10 cellular contexts compared by ENCODE assay signal in the genomic region with DNA sequence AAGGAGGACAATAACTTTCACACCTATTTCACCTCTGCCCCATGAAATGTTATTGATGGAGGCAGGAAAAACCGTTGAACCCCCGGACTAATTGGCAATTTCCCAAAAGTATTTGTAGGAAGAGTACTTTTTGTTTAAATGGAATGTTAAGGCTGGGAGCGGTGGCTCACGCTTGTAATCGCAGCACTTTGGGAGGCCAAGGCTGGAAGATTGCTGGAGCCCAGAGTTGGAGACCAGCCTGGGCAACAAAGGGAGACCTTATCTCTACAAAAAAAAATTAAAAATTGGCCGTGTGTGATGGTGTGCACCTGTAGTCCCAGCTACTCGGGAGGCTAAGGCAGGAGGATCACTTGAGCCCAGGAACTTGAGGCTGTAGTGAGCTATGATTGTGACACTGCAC. TPM values are rescaled to one million over a fixed set of nuclear protein-coding genes. Genes with fewer than 3 reads are reported as not detected.
DNase-seq lines count a peak whose midpoint lies in the region; ATAC-seq and TF ChIP-seq lines count a peak whose summit lies in the region.
"Had no signal": no experiment of that assay in that cellular context is flagged by ENCODE, and none has a peak within 500 bp of the region (broad histone marks: within the 10 kb centered on the region; RNA-seq: fewer than 3 reads in every experiment).

No MANE protein-coding gene starts in this region.

- peak overlapping the region; percentile 60 to 80 (median 73) for H3K27ac ChIP-seq in transverse colon
- H3K27ac ChIP-seq: BLaER1, epithelial cell of prostate had no signal

- H3K36me3 Mint-ChIP-seq in activated naive CD4-positive, alpha-beta T cell treated with anti-CD3 and anti-CD28 coated beads, Interleukin-2, amount 50 U/mL, for 24 hours = peaks cover 3% of the 10 kb centered on the region
- H3K36me3 Mint-ChIP-seq in MCF 10A (ENCODE audit: insufficient read depth, unreplicated experiment) = no peaks in the 10 kb centered on the region

- H3K27me3 ChIP-seq in mucosa of stomach (ENCODE audit: control insufficient read depth, insufficient read depth, low read length) = no peaks in the 10 kb centered on the region
- H3K27me3 ChIP-seq in transverse colon = no peaks in the 10 kb centered on the region

- peak overlapping the region; percentile 96 for H3K27ac Mint-ChIP-seq in activated naive CD4-positive, alpha-beta T cell treated with anti-CD3 and anti-CD28 coated beads, Interleukin-2, amount 50 U/mL, for 24 hours
- H3K27ac Mint-ChIP-seq in MCF 10A (ENCODE audit: low read depth, unreplicated experiment) = no peak overlapping the region

- H3K9ac ChIP-seq in mucosa of stomach (ENCODE audit: low read length) = peak overlapping the region; percentile 63
- H3K9ac ChIP-seq: BLaER1 had no signal

- no peak for ATAC-seq in GM19463 (IDR thresholded peaks at IDR 0.05; ENCODE audit: unreplicated experiment)
- no peak for ATAC-seq in GM21447 (IDR thresholded peaks at IDR 0.05; ENCODE audit: unreplicated experiment)

- in situ Hi-C loops in transverse colon (cut with MboI; ENCODE audit: low pct_ligation_motif_present in 1 of 4, low pct_unique_long_range_greater_than_20kb in 1 of 4, low sequenced_read_pairs in 3 of 4) = no loop called here

- no peaks in the 10 kb centered on the region for H3K27me3 Mint-ChIP-seq in activated naive CD4-positive, alpha-beta T cell treated with anti-CD3 and anti-CD28 coated beads, Interleukin-2, amount 50 U/mL, for 24 hours
- H3K27me3 Mint-ChIP-seq in MCF 10A (ENCODE audit: insufficient read depth, unreplicated experiment) = no peaks in the 10 kb centered on the region

- POLR2A ChIA-PET in MCF 10A (lab: Yijun Ruan, JAX) = no interaction called here

- H3K9me3 ChIP-seq in mucosa of stomach (ENCODE audit: control insufficient read depth, low read length) (no peaks in the 10 kb centered on the region), transverse colon (no peaks in the 10 kb centered on the region)

- CTCF ChIA-PET in MCF 10A (lab: Yijun Ruan, JAX) = no interaction called here

- TF ChIP-seq CTCF in MCF 10A (IDR thresholded peaks at IDR 0.05; ENCODE audit: unreplicated experiment) (no peak), transverse colon (IDR thresholded peaks at IDR 0.05) (no peak)

- DNase-seq in activated naive CD4-positive, alpha-beta T cell (lab: John Stamatoyannopoulos, UW) = no peak
- DNase-seq in MCF 10A (ENCODE audit: unreplicated experiment) (no peak), transverse colon (no peak), NOMO-1 treated with DMSO at 0.1 percent for 48 hours (lab: John Stamatoyannopoulos, UW; ENCODE audit: unreplicated experiment) (no peak)

- TF ChIP-seq POLR2A in transverse colon (IDR thresholded peaks at IDR 0.05) = no peak

- BruUV-seq in MCF 10A (replicated peaks; lab: Mats Ljungman, UMichigan) = no TSS peak

- no peaks in the 10 kb centered on the region for H3K36me3 ChIP-seq in mucosa of stomach (ENCODE audit: control insufficient read depth, insufficient read depth, low read length)
- H3K36me3 ChIP-seq in transverse colon = no peaks in the 10 kb centered on the region
- H3K36me3 ChIP-seq: BLaER1 had no signal

- H3K4me3 ChIP-seq in mucosa of stomach (ENCODE audit: low read length) (peak overlapping the region; percentile 12), transverse colon (peak overlapping the region in 3 of 4 donors; percentile 27 to 49 (median 28))
- H3K4me3 ChIP-seq: BLaER1 had no signal

- no peaks in the 10 kb centered on the region for H3K9me3 Mint-ChIP-seq in activated naive CD4-positive, alpha-beta T cell treated with anti-CD3 and anti-CD28 coated beads, Interleukin-2, amount 50 U/mL, for 24 hours
- H3K9me3 Mint-ChIP-seq in MCF 10A (ENCODE audit: unreplicated experiment) = no peaks in the 10 kb centered on the region

- peaks cover 17% of the 10 kb centered on the region for H3K4me1 Mint-ChIP-seq in activated naive CD4-positive, alpha-beta T cell treated with anti-CD3 and anti-CD28 coated beads, Interleukin-2, amount 50 U/mL, for 24 hours
- no peaks in the 10 kb centered on the region for H3K4me1 Mint-ChIP-seq in MCF 10A (ENCODE audit: insufficient read depth, unreplicated experiment)

- WGBS in transverse colon (ENCODE audit: low coverage in 1 of 2), 2 donors = 23 to 47% methylated on average over 3 to 7 of the region's 7 CpGs

- intact Hi-C loops in MCF 10A (cut with micrococcal nuclease) = no loop called here
- intact Hi-C loops in transverse colon (cut with DNase I; ENCODE audit: low total_unique reads) = no loop called here

- peak overlapping the region; percentile 86 for H3K4me3 Mint-ChIP-seq in activated naive CD4-positive, alpha-beta T cell treated with anti-CD3 and anti-CD28 coated beads, Interleukin-2, amount 50 U/mL, for 24 hours
- peak overlapping the region; percentile 50 for H3K4me3 Mint-ChIP-seq in MCF 10A (ENCODE audit: unreplicated experiment)

- peaks cover 39% of the 10 kb centered on the region for H3K4me1 ChIP-seq in mucosa of stomach (ENCODE audit: control insufficient read depth, insufficient read depth, low read length)
- H3K4me1 ChIP-seq in transverse colon = peaks cover 5 to 17% (median 13%) of the 10 kb centered on the region in 4 donors

- TF ChIP-seq EP300 in transverse colon (IDR thresholded peaks at IDR 0.05; ENCODE audit: low read depth) = no peak

RNA-seq across cellular contexts. Expression of a gene that starts 26.0 kb away (rescaled TPM):
- total RNA-seq in MCF 10A (2022) = 10.3 and 15.8 TPM in 2 replicates
- total RNA-seq in transverse colon = 10 to 100 TPM; 14.5 to 51.3 (median 35.8) TPM
